Comparison of ENCODE assay signal across 28 cellular contexts in genomic region chr1:101914473-101915242, GRCh38.
"Had no signal": no experiment of that assay in that cellular context is flagged by ENCODE, and none has a peak within 500 bp of the region (broad histone marks: within the 10 kb centered on the region; RNA-seq: fewer than 3 reads in every experiment).

No MANE protein-coding gene starts in this region.

- H3K9me3 ChIP-seq: body of pancreas, colonic mucosa had no signal

- H3K27ac ChIP-seq: body of pancreas, colonic mucosa, epithelial cell of prostate, WERI-Rb-1 had no signal

- H3K27me3 ChIP-seq: body of pancreas, colonic mucosa had no signal

- DNase-seq: activated B cell treated with CpG ODN at 0.5 μM for 24 hours; activated CD4-positive, alpha-beta memory T cell treated with anti-CD3 and anti-CD28 coated beads for 36 hours; activated CD4-positive, alpha-beta T cell treated with anti-CD3 and anti-CD28 coated beads for 36 hours; activated CD4-positive, alpha-beta T cell treated with anti-CD3 and anti-CD28 coated beads, Interleukin-2, amount 10 ng/mL, durations not matched to agents 24 days and 14 days; activated CD8-positive, alpha-beta memory T cell treated with anti-CD3 and anti-CD28 coated beads, Interleukin-2, amount 10 ng/mL, durations not matched to agents 7 days and 5 days; activated CD8-positive, alpha-beta memory T cell treated with anti-CD3 and anti-CD28 coated beads, Interleukin-2, amount 50 U/mL, for 48 hours; activated CD8-positive, alpha-beta T cell treated with anti-CD3 and anti-CD28 coated beads, Interleukin-2, amount 10 ng/mL, durations not matched to agents 7 days and 5 days; activated gamma-delta T cell; activated naive CD4-positive, alpha-beta T cell; activated naive CD4-positive, alpha-beta T cell treated with anti-CD3 and anti-CD28 coated beads, Interleukin-2, amount 50 U/mL, for 16 hours; activated T-cell treated with anti-CD3 and anti-CD28 coated beads for 4 hours; activated T-cell treated with anti-CD3 and anti-CD28 coated beads, Interleukin-2, amount 50 U/mL, for 24 hours; activated T-cell treated with anti-CD3 and anti-CD28 coated beads, Interleukin-2, amount 50 U/mL, for 72 hours; amygdala; aorta; body of pancreas; colonic mucosa; effector CD8-positive, alpha-beta T cell; foreskin fibroblast; head of caudate nucleus; T-helper 1 cell; T-helper 17 cell; T1000; WERI-Rb-1 had no signal

- H3K4me3 ChIP-seq: body of pancreas, colonic mucosa had no signal

- H3K4me3 Mint-ChIP-seq: activated B cell treated with CpG ODN at 0.5 μM for 24 hours; activated CD4-positive, alpha-beta memory T cell treated with anti-CD3 and anti-CD28 coated beads for 36 hours; activated CD4-positive, alpha-beta T cell treated with anti-CD3 and anti-CD28 coated beads for 36 hours; activated CD4-positive, alpha-beta T cell treated with anti-CD3 and anti-CD28 coated beads, Interleukin-2, amount 10 ng/mL, durations not matched to agents 24 days and 14 days; activated CD8-positive, alpha-beta memory T cell treated with anti-CD3 and anti-CD28 coated beads, Interleukin-2, amount 10 ng/mL, durations not matched to agents 7 days and 5 days; activated CD8-positive, alpha-beta T cell treated with anti-CD3 and anti-CD28 coated beads, Interleukin-2, amount 10 ng/mL, durations not matched to agents 7 days and 5 days; activated naive CD8-positive, alpha-beta T cell; activated T-cell treated with anti-CD3 and anti-CD28 coated beads, Interleukin-2, amount 50 U/mL, for 24 hours; activated T-cell treated with anti-CD3 and anti-CD28 coated beads, Interleukin-2, amount 50 U/mL, for 72 hours; T-helper 17 cell; T-helper 2 cell treated with Interferon-gamma antibody and Interleukin-4, amounts not matched to agents 5 μg/mL and 100 μg/mL, for 36 hours had no signal

- H3K4me1 ChIP-seq: body of pancreas, colonic mucosa had no signal

- H3K36me3 Mint-ChIP-seq: activated CD4-positive, alpha-beta memory T cell treated with anti-CD3 and anti-CD28 coated beads for 36 hours; activated CD8-positive, alpha-beta memory T cell treated with anti-CD3 and anti-CD28 coated beads, Interleukin-2, amount 10 ng/mL, durations not matched to agents 7 days and 5 days; activated naive CD8-positive, alpha-beta T cell had no signal

- H3K27ac Mint-ChIP-seq: activated B cell treated with CpG ODN at 0.5 μM for 24 hours; activated CD4-positive, alpha-beta memory T cell treated with anti-CD3 and anti-CD28 coated beads for 36 hours; activated CD4-positive, alpha-beta T cell treated with anti-CD3 and anti-CD28 coated beads for 36 hours; activated CD4-positive, alpha-beta T cell treated with anti-CD3 and anti-CD28 coated beads, Interleukin-2, amount 10 ng/mL, durations not matched to agents 24 days and 14 days; activated CD8-positive, alpha-beta memory T cell treated with anti-CD3 and anti-CD28 coated beads, Interleukin-2, amount 10 ng/mL, durations not matched to agents 7 days and 5 days; activated CD8-positive, alpha-beta T cell treated with anti-CD3 and anti-CD28 coated beads, Interleukin-2, amount 10 ng/mL, durations not matched to agents 7 days and 5 days; activated naive CD8-positive, alpha-beta T cell; activated T-cell treated with anti-CD3 and anti-CD28 coated beads, Interleukin-2, amount 50 U/mL, for 24 hours; activated T-cell treated with anti-CD3 and anti-CD28 coated beads, Interleukin-2, amount 50 U/mL, for 72 hours; T-helper 17 cell; T-helper 2 cell treated with Interferon-gamma antibody and Interleukin-4, amounts not matched to agents 5 μg/mL and 100 μg/mL, for 36 hours had no signal

- H3K9me3 Mint-ChIP-seq: activated B cell treated with CpG ODN at 0.5 μM for 24 hours; activated CD4-positive, alpha-beta memory T cell treated with anti-CD3 and anti-CD28 coated beads for 36 hours; activated CD4-positive, alpha-beta T cell treated with anti-CD3 and anti-CD28 coated beads, Interleukin-2, amount 10 ng/mL, durations not matched to agents 24 days and 14 days; activated T-cell treated with anti-CD3 and anti-CD28 coated beads, Interleukin-2, amount 50 U/mL, for 24 hours; activated T-cell treated with anti-CD3 and anti-CD28 coated beads, Interleukin-2, amount 50 U/mL, for 72 hours; T-helper 2 cell treated with Interferon-gamma antibody and Interleukin-4, amounts not matched to agents 5 μg/mL and 100 μg/mL, for 36 hours had no signal

- H3K27me3 Mint-ChIP-seq: activated B cell treated with CpG ODN at 0.5 μM for 24 hours; activated CD4-positive, alpha-beta memory T cell treated with anti-CD3 and anti-CD28 coated beads for 36 hours; activated CD4-positive, alpha-beta T cell treated with anti-CD3 and anti-CD28 coated beads for 36 hours; activated CD4-positive, alpha-beta T cell treated with anti-CD3 and anti-CD28 coated beads, Interleukin-2, amount 10 ng/mL, durations not matched to agents 24 days and 14 days; activated CD8-positive, alpha-beta memory T cell treated with anti-CD3 and anti-CD28 coated beads, Interleukin-2, amount 10 ng/mL, durations not matched to agents 7 days and 5 days; activated naive CD8-positive, alpha-beta T cell; activated T-cell treated with anti-CD3 and anti-CD28 coated beads, Interleukin-2, amount 50 U/mL, for 24 hours; T-helper 17 cell had no signal

- ATAC-seq: activated CD4-positive, alpha-beta T cell treated with anti-CD3 and anti-CD28 coated beads for 36 hours; activated CD4-positive, CD25-positive, alpha-beta regulatory T cell treated with anti-CD3 and anti-CD28 coated beads, Interleukin-2, amount 50 U/mL, for 24 hours; activated CD8-positive, alpha-beta memory T cell treated with anti-CD3 and anti-CD28 coated beads, Interleukin-2, amount 10 ng/mL, durations not matched to agents 7 days and 5 days; activated CD8-positive, alpha-beta T cell treated with anti-CD3 and anti-CD28 coated beads, Interleukin-2, amount 10 ng/mL, durations not matched to agents 7 days and 5 days; activated T-cell treated with anti-CD3 and anti-CD28 coated beads, Interleukin-2, amount 50 U/mL, for 72 hours; body of pancreas; T-helper 17 cell had no signal

- H3K4me1 Mint-ChIP-seq: activated B cell treated with CpG ODN at 0.5 μM for 24 hours; activated CD4-positive, alpha-beta T cell treated with anti-CD3 and anti-CD28 coated beads for 36 hours; activated CD4-positive, alpha-beta T cell treated with anti-CD3 and anti-CD28 coated beads, Interleukin-2, amount 10 ng/mL, durations not matched to agents 24 days and 14 days; activated CD8-positive, alpha-beta memory T cell treated with anti-CD3 and anti-CD28 coated beads, Interleukin-2, amount 10 ng/mL, durations not matched to agents 7 days and 5 days; T-helper 17 cell had no signal

- H3K36me3 ChIP-seq: colonic mucosa, WERI-Rb-1 had no signal
